Comparison of ENCODE assay signal across 33 cellular contexts in the genomic region with DNA sequence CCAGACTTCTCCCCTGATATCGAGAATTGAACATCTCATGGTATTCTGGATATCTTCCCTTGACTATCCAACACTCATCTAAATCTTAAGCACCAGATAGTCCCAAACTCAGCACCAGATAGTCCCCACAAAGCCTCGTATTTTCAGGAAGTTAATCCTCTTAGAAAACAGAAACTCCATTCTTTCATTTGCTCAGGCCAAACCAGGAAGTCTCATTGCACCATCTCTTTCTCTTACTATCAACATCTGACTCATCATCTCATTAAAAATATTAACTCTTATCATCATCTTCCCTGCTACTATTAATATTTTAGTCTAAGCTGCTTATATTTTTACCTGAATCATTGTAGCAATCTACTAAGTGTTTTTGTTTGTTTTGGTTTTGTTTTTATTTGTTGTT.
DNase-seq lines count a peak whose midpoint lies in the region; ATAC-seq and TF ChIP-seq lines count a peak whose summit lies in the region.
"Had no signal": no experiment of that assay in that cellular context is flagged by ENCODE, and none has a peak within 500 bp of the region (broad histone marks: within the 10 kb centered on the region; RNA-seq: fewer than 3 reads in every experiment).

No MANE protein-coding gene starts in this region.

- no peaks in the 10 kb centered on the region for H3K4me1 ChIP-seq in sigmoid colon
- H3K4me1 ChIP-seq: parathyroid adenoma, spleen had no signal

- no peak for TF ChIP-seq POLR2A in sigmoid colon (IDR thresholded peaks at IDR 0.05)

- WGBS in sigmoid colon, 2 donors = 50 to 58% methylated on average over 2 of the region's 2 CpGs

- ATAC-seq in GM19455 (IDR thresholded peaks at IDR 0.05; ENCODE audit: unreplicated experiment) = no peak
- ATAC-seq: HCT116; left cardiac atrium; Panc1; right cardiac atrium; stimulated activated naive CD8-positive, alpha-beta T cell treated with anti-CD3 and anti-CD28 coated beads, Interleukin-15, amount 100 ng/mL, for 72 hours; WTC11 had no signal

- H3K4me3 Mint-ChIP-seq in mesothelial cell of epicardium = no peak overlapping the region
- H3K4me3 Mint-ChIP-seq: activated CD4-positive, alpha-beta T cell treated with anti-CD3 and anti-CD28 coated beads, Interleukin-2, amount 10 ng/mL, durations not matched to agents 24 days and 14 days; CD4-positive, CD25-positive, alpha-beta regulatory T cell; nephron; stimulated activated naive CD8-positive, alpha-beta T cell treated with anti-CD3 and anti-CD28 coated beads, Interleukin-15, amount 100 ng/mL, for 72 hours; WTC11 had no signal

- peak overlapping the region; percentile 11 for H3K27ac Mint-ChIP-seq in mesothelial cell of epicardium
- H3K27ac Mint-ChIP-seq: activated CD4-positive, alpha-beta T cell treated with anti-CD3 and anti-CD28 coated beads, Interleukin-2, amount 10 ng/mL, durations not matched to agents 24 days and 14 days; activated T-helper 2 cell treated with anti-CD3 and anti-CD28 coated beads, Interferon-gamma antibody, Interleukin-2, Interleukin-4, amounts not matched to agents 10 μg/mL and 5 μg/mL and 100 μg/mL, durations not matched to agents 14 hours and 24 hours and 36 hours; CD4-positive, CD25-positive, alpha-beta regulatory T cell; nephron; stimulated activated naive CD8-positive, alpha-beta T cell treated with anti-CD3 and anti-CD28 coated beads, Interleukin-15, amount 100 ng/mL, for 72 hours; WTC11 had no signal

- H3K27ac ChIP-seq in SK-N-MC = 0 out of 2 replicates have a peak overlapping the region, but pooled peaks have one; percentile 39
- H3K27ac ChIP-seq in sigmoid colon = no peak overlapping the region
- H3K27ac ChIP-seq: brain microvascular endothelial cell, HL-60, KMS-11, parathyroid adenoma, spleen had no signal

- H3K9me3 ChIP-seq in SK-N-MC (ENCODE audit: low read depth, low read length) = no peaks in the 10 kb centered on the region
- H3K9me3 ChIP-seq in sigmoid colon = no peaks in the 10 kb centered on the region

- H3K27me3 Mint-ChIP-seq in mesothelial cell of epicardium (ENCODE audit: low read depth) = no peaks in the 10 kb centered on the region
- H3K27me3 Mint-ChIP-seq: activated CD4-positive, alpha-beta T cell treated with anti-CD3 and anti-CD28 coated beads, Interleukin-2, amount 10 ng/mL, durations not matched to agents 24 days and 14 days; CD4-positive, CD25-positive, alpha-beta regulatory T cell; stimulated activated naive CD8-positive, alpha-beta T cell treated with anti-CD3 and anti-CD28 coated beads, Interleukin-15, amount 100 ng/mL, for 72 hours had no signal

- peaks cover 8% of the 10 kb centered on the region for H3K4me1 Mint-ChIP-seq in mesothelial cell of epicardium
- H3K4me1 Mint-ChIP-seq: activated CD4-positive, alpha-beta T cell treated with anti-CD3 and anti-CD28 coated beads, Interleukin-2, amount 10 ng/mL, durations not matched to agents 24 days and 14 days; CD4-positive, CD25-positive, alpha-beta regulatory T cell; nephron; stimulated activated naive CD8-positive, alpha-beta T cell treated with anti-CD3 and anti-CD28 coated beads, Interleukin-15, amount 100 ng/mL, for 72 hours; WTC11 had no signal

- peaks cover 15% of the 10 kb centered on the region for H3K9me3 Mint-ChIP-seq in mesothelial cell of epicardium
- H3K9me3 Mint-ChIP-seq: activated CD4-positive, alpha-beta T cell treated with anti-CD3 and anti-CD28 coated beads, Interleukin-2, amount 10 ng/mL, durations not matched to agents 24 days and 14 days had no signal

- no peak for TF ChIP-seq CTCF in mesothelial cell of epicardium (IDR thresholded peaks at IDR 0.05; ENCODE audit: unreplicated experiment)
- no peak for TF ChIP-seq CTCF in sigmoid colon (IDR thresholded peaks at IDR 0.05)

- H3K36me3 ChIP-seq in SK-N-MC (ENCODE audit: insufficient read depth, low read length) (no peaks in the 10 kb centered on the region), sigmoid colon (no peaks in the 10 kb centered on the region)
- H3K36me3 ChIP-seq: brain microvascular endothelial cell, spleen had no signal

- H3K27me3 ChIP-seq in sigmoid colon = no peaks in the 10 kb centered on the region
- H3K27me3 ChIP-seq: brain microvascular endothelial cell, spleen had no signal

- no peak for TF ChIP-seq EP300 in sigmoid colon (IDR thresholded peaks at IDR 0.05)

- intact Hi-C loops in sigmoid colon (cut with DNase I) = no loop called here

- H3K4me3 ChIP-seq in SK-N-MC (no peak overlapping the region), sigmoid colon (no peak overlapping the region)
- H3K4me3 ChIP-seq: spleen had no signal

- no peaks in the 10 kb centered on the region for H3K36me3 Mint-ChIP-seq in mesothelial cell of epicardium
- H3K36me3 Mint-ChIP-seq: CD4-positive, CD25-positive, alpha-beta regulatory T cell had no signal

- H3K9ac ChIP-seq in SK-N-MC (ENCODE audit: insufficient read length) = no peak overlapping the region
- H3K9ac ChIP-seq: KMS-11, parathyroid adenoma had no signal

- DNase-seq in NCI-H82 (lab: John Stamatoyannopoulos, UW) = peak; percentile 20
- DNase-seq in NCI-H82 treated with DMSO at 0.1 percent for 48 hours (lab: John Stamatoyannopoulos, UW; ENCODE audit: unreplicated experiment) = no peak
- peak; percentile 19 for DNase-seq in HT1080 (ENCODE audit: low read depth)
- no peak for DNase-seq in SK-N-MC (ENCODE audit: low read depth, low spot score)
- no peak for DNase-seq in mesothelial cell of epicardium (ENCODE audit: low spot score in 2 of 2, unreplicated experiment in 2 of 2)
- DNase-seq in sigmoid colon = no peak
- DNase-seq in cerebellar nuclear complex (lab: John Stamatoyannopoulos, UW) = no peak
- DNase-seq: 8988T; activated CD4-positive, alpha-beta T cell treated with anti-CD3 and anti-CD28 coated beads, Interleukin-2, amount 10 ng/mL, durations not matched to agents 24 days and 14 days; activated CD8-positive, alpha-beta memory T cell treated with anti-CD3 and anti-CD28 coated beads for 24 hours; activated naive CD4-positive, alpha-beta T cell treated with anti-CD3 and anti-CD28 coated beads, Interleukin-2, amount 50 U/mL, for 16 hours; activated T-cell treated with anti-CD3 and anti-CD28 coated beads for 4 hours; amygdala; brain microvascular endothelial cell; CD4-positive, CD25-positive, alpha-beta regulatory T cell; EL; hippocampal formation; left cardiac atrium; NCI-H446 treated with DMSO at 0.1 percent for 48 hours; NCI-H774; right cardiac atrium; Right ventricle myocardium superior; spleen; stimulated activated naive CD8-positive, alpha-beta T cell treated with anti-CD3 and anti-CD28 coated beads, Interleukin-15, amount 100 ng/mL, for 72 hours had no signal

Comparison
In these comparisons a context has a peak if more than half of its experiments do, and no peak if none do; other contexts are left out.
1. DNase-seq: peak in NCI-H82 (single experiment) and HT1080 (single experiment); none in NCI-H82 treated with DMSO at 0.1 percent for 48 hours (single experiment), SK-N-MC (single experiment), mesothelial cell of epicardium (0 of 2), sigmoid colon (single experiment) and cerebellar nuclear complex (0 of 2).